Comparison of ENCODE assay signal across 10 cellular contexts in the genomic region with DNA sequence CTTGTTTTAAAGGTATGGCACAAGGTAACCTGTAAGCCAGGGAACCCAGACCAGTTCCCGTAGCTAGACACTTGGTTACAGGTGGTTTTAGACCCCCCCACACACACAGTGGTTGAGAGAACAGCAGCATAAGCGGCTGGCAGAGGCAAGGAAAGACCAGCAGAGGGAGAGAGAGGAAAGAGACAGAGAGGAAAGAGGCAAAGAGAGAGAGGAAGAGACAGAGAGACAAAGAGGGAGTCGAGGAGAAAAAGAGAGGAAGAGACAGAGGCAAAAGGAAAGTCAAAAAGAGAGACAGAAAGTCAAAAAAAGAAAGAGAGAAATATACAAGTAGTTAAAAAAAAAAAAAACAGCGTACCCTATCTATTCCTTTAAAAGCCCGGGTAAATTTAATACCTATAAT. TPM values are rescaled to one million over a fixed set of nuclear protein-coding genes. Genes with fewer than 3 reads are reported as not detected.
DNase-seq lines count a peak whose midpoint lies in the region; ATAC-seq and TF ChIP-seq lines count a peak whose summit lies in the region.
"Had no signal": no experiment of that assay in that cellular context is flagged by ENCODE, and none has a peak within 500 bp of the region (broad histone marks: within the 10 kb centered on the region; RNA-seq: fewer than 3 reads in every experiment).

No MANE protein-coding gene starts in this region.

- no peaks in the 10 kb centered on the region for H3K9me3 Mint-ChIP-seq in activated CD4-positive, alpha-beta T cell treated with anti-CD3 and anti-CD28 coated beads for 36 hours (ENCODE audit: low read depth)
- H3K9me3 Mint-ChIP-seq in osteocyte (ENCODE audit: unreplicated experiment): peaks cover 11% of the 10 kb centered on the region

- H3K27ac ChIP-seq in brain microvascular endothelial cell: no peak overlapping the region
- H3K27ac ChIP-seq: BLaER1 treated with 17β-estradiol and CSF1 and Interleukin-3, amounts not matched to agents 10 nM and 100 nM had no signal

- H3K27ac Mint-ChIP-seq in activated CD4-positive, alpha-beta T cell treated with anti-CD3 and anti-CD28 coated beads for 36 hours: no peak overlapping the region
- H3K27ac Mint-ChIP-seq in osteocyte (ENCODE audit: unreplicated experiment): no peak overlapping the region

- H3K4me3 Mint-ChIP-seq in activated CD4-positive, alpha-beta T cell treated with anti-CD3 and anti-CD28 coated beads for 36 hours: no peak overlapping the region
- no peak overlapping the region for H3K4me3 Mint-ChIP-seq in osteocyte (ENCODE audit: unreplicated experiment)

- in situ Hi-C loops in brain microvascular endothelial cell (cut with HindIII; ENCODE audit: low pct_ligation_motif_present, low sequenced_read_pairs): no loop called here

- H3K27me3 ChIP-seq in brain microvascular endothelial cell (replicated peaks): no peaks in the 10 kb centered on the region

- H3K36me3 ChIP-seq in brain microvascular endothelial cell (replicated peaks): no peaks in the 10 kb centered on the region
- H3K36me3 ChIP-seq: BLaER1 treated with 17β-estradiol and CSF1 and Interleukin-3, amounts not matched to agents 10 nM and 100 nM had no signal

- POLR2A ChIA-PET in activated CD4-positive, alpha-beta T cell treated with anti-CD3 and anti-CD28 coated beads for 36 hours (lab: Charles Lee): no interaction called here
- POLR2A ChIA-PET in HEK293T (lab: Yijun Ruan, JAX): no interaction called here

- TF ChIP-seq CTCF in brain microvascular endothelial cell (IDR thresholded peaks at IDR 0.05; ENCODE audit: low read depth, low read length, missing control alignments) (peak; percentile 56), osteocyte (IDR thresholded peaks at IDR 0.05) (peak; percentile 29)

- peaks cover 2% of the 10 kb centered on the region for H3K4me1 Mint-ChIP-seq in activated CD4-positive, alpha-beta T cell treated with anti-CD3 and anti-CD28 coated beads for 36 hours
- no peaks in the 10 kb centered on the region for H3K4me1 Mint-ChIP-seq in osteocyte (ENCODE audit: unreplicated experiment)

- CTCF ChIA-PET in activated CD4-positive, alpha-beta T cell treated with anti-CD3 and anti-CD28 coated beads for 36 hours (lab: Charles Lee): no interaction called here
- CTCF ChIA-PET in HEK293T (lab: Yijun Ruan, JAX): interaction anchor here (0.6 kb wide), 1 partner anchor 58 kb away, joined by 3 read pairs; no protein-coding TSS in a partner anchor

- intact Hi-C loops in activated CD4-positive, alpha-beta T cell treated with anti-CD3 and anti-CD28 coated beads for 36 hours (cut with DNase I, micrococcal nuclease): no loop called here

- H3K27me3 Mint-ChIP-seq in activated CD4-positive, alpha-beta T cell treated with anti-CD3 and anti-CD28 coated beads for 36 hours: peaks cover 4% of the 10 kb centered on the region
- peaks cover 15% of the 10 kb centered on the region for H3K27me3 Mint-ChIP-seq in osteocyte (ENCODE audit: unreplicated experiment)

- no peak for ATAC-seq in activated CD4-positive, alpha-beta T cell treated with anti-CD3 and anti-CD28 coated beads for 36 hours
- ATAC-seq in HG03565 (IDR thresholded peaks at IDR 0.05; ENCODE audit: unreplicated experiment): no peak

- H3K36me3 Mint-ChIP-seq in activated CD4-positive, alpha-beta T cell treated with anti-CD3 and anti-CD28 coated beads for 36 hours (ENCODE audit: low read depth): no peaks in the 10 kb centered on the region
- no peaks in the 10 kb centered on the region for H3K36me3 Mint-ChIP-seq in osteocyte (ENCODE audit: unreplicated experiment)

- H3K4me3 ChIP-seq in brain microvascular endothelial cell (ENCODE audit: low read depth, low read length): no peak overlapping the region
- H3K4me3 ChIP-seq: BLaER1 treated with 17β-estradiol and CSF1 and Interleukin-3, amounts not matched to agents 10 nM and 100 nM had no signal

- peak; percentile 23 for DNase-seq in activated CD4-positive, alpha-beta T cell treated with anti-CD3 and anti-CD28 coated beads for 36 hours
- DNase-seq in activated CD4-positive, alpha-beta T cell treated with anti-CD3 and anti-CD28 coated beads for 1 hour: no peak
- DNase-seq in NCI-H69 (lab: John Stamatoyannopoulos, UW) (peak; percentile 42), brain microvascular endothelial cell (no peak), osteocyte (ENCODE audit: extremely low spot score, unreplicated experiment) (no peak), HEK293T (ENCODE audit: extremely low spot score) (no peak), 8988T (no peak)
- DNase-seq: islet precursor cell had no signal

TF ChIP-seq in HEK293T, 16 proteins besides CTCF, POLR2A, EP300 and RAD21:
- no peak for TF ChIP-seq CTBP1 (IDR thresholded peaks at IDR 0.05; ENCODE audit: borderline replicate concordance)
- TF ChIP-seq ZNF384 (IDR thresholded peaks at IDR 0.05): no peak
- no peak for TF ChIP-seq ARNT (IDR thresholded peaks at IDR 0.05)
- no peak for TF ChIP-seq HDGF (IDR thresholded peaks at IDR 0.05; ENCODE audit: borderline replicate concordance)
- no peak for TF ChIP-seq SP1 (IDR thresholded peaks at IDR 0.05)
- TF ChIP-seq SUZ12 (IDR thresholded peaks at IDR 0.05): no peak
- no peak for TF ChIP-seq FOXA1 (IDR thresholded peaks at IDR 0.05)
- no peak for TF ChIP-seq NFRKB (IDR thresholded peaks at IDR 0.05)
- no peak for TF ChIP-seq FOXK2 (IDR thresholded peaks at IDR 0.05)
- TF ChIP-seq L3MBTL2 (conservative IDR thresholded peaks at IDR 0.05): no peak
- TF ChIP-seq BHLHE40 (IDR thresholded peaks at IDR 0.05; ENCODE audit: borderline replicate concordance): no peak
- TF ChIP-seq FOXM1 (IDR thresholded peaks at IDR 0.05; ENCODE audit: borderline replicate concordance): no peak
- no peak for TF ChIP-seq LEF1 (IDR thresholded peaks at IDR 0.05; ENCODE audit: borderline replicate concordance)
- no peak for TF ChIP-seq ELF4 (IDR thresholded peaks at IDR 0.05)
- TF ChIP-seq TARDBP (IDR thresholded peaks at IDR 0.05): no peak
- TF ChIP-seq, protein P1, sequence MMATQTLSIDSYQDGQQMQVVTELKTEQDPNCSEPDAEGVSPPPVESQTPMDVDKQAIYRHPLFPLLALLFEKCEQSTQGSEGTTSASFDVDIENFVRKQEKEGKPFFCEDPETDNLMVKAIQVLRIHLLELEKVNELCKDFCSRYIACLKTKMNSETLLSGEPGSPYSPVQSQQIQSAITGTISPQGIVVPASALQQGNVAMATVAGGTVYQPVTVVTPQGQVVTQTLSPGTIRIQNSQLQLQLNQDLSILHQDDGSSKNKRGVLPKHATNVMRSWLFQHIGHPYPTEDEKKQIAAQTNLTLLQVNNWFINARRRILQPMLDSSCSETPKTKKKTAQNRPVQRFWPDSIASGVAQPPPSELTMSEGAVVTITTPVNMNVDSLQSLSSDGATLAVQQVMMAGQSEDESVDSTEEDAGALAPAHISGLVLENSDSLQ (IDR thresholded peaks at IDR 0.05): no peak
TF ChIP-seq in HEK293T: peak in this region for 0.

RNA-seq across cellular contexts. Expression of gene PCSK1N, which starts 19.5 kb away (rescaled TPM):
- total RNA-seq in activated CD4-positive, alpha-beta T cell treated with anti-CD3 and anti-CD28 coated beads for 36 hours: 1 to 10 TPM; 1.3 TPM
- total RNA-seq in osteocyte: 13.1 and 14.8 TPM in 2 replicates

RNA-seq across cellular contexts. Expression of gene ERAS, which starts 28.6 kb away (rescaled TPM):
- total RNA-seq in activated CD4-positive, alpha-beta T cell treated with anti-CD3 and anti-CD28 coated beads for 36 hours: not detected
- not detected in 2 replicates for total RNA-seq in osteocyte

RNA-seq across cellular contexts. Expression of gene TIMM17B, which starts 42.7 kb away (rescaled TPM):
- total RNA-seq in activated CD4-positive, alpha-beta T cell treated with anti-CD3 and anti-CD28 coated beads for 36 hours: 10 to 100 TPM; 54.2 to 58.9 TPM
- total RNA-seq in osteocyte: 45.6 and 50.0 TPM in 2 replicates

RNA-seq across cellular contexts. Expression of gene PQBP1, which starts 42.8 kb away (rescaled TPM):
- 10 to 100 TPM; 73.4 to 75.3 TPM for total RNA-seq in activated CD4-positive, alpha-beta T cell treated with anti-CD3 and anti-CD28 coated beads for 36 hours
- 69.8 and 78.3 TPM in 2 replicates for total RNA-seq in osteocyte

RNA-seq across cellular contexts. Expression of gene HDAC6, which starts 53.0 kb away (rescaled TPM):
- 10 to 100 TPM; 59.2 to 69.7 TPM for total RNA-seq in activated CD4-positive, alpha-beta T cell treated with anti-CD3 and anti-CD28 coated beads for 36 hours
- 108 and 124 TPM in 2 replicates for total RNA-seq in osteocyte

Comparison
In these comparisons a context has a peak if more than half of its experiments do, and no peak if none do; other contexts are left out.
1. DNase-seq: peak in activated CD4-positive, alpha-beta T cell treated with anti-CD3 and anti-CD28 coated beads for 36 hours (single experiment) and NCI-H69 (single experiment); none in activated CD4-positive, alpha-beta T cell treated with anti-CD3 and anti-CD28 coated beads for 1 hour (single experiment), brain microvascular endothelial cell (single experiment), osteocyte (single experiment), HEK293T (single experiment) and 8988T (single experiment).